ENCODE assay signal across 2 cellular contexts in the genomic region with DNA sequence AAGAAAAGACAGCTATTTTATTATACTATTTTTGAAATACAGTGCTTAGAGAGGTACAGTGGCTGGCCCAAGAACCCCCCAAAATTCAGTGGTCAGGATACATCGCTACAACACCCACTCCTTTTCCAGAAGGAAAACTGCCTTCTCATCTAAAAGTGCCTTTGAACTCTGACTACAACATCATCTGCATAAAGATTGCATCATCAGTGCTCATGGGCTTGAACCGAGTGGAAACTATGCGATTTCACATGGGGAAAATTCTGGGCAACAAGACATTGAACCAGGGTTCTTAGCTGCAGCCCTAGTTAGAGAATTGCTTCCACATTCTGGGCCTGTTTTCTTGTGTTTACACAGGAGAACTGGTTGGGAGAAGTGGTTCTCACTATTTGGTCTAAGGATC.
TF ChIP-seq lines count a peak whose summit lies in the region.

No MANE protein-coding gene starts in this region.

TF ChIP-seq in HepG2, 621 proteins besides CTCF, POLR2A, EP300 and RAD21 (continued from another document):
- TF ChIP-seq CEBPB (IDR thresholded peaks at IDR 0.05; ENCODE audit: borderline replicate concordance, low read depth, low read length) (peak; percentile 78), ATF7 (IDR thresholded peaks at IDR 0.05) (peak; percentile 44; the same call in 1 of the 2 replicates), ATF7 (CRISPR knock-in tag; IDR thresholded peaks at IDR 0.05) (no peak), EED (CRISPR knock-in tag; IDR thresholded peaks at IDR 0.05) (no peak)

TF ChIP-seq in SK-N-SH, 30 proteins besides CTCF, POLR2A, EP300 and RAD21:
- TF ChIP-seq, protein P1, sequence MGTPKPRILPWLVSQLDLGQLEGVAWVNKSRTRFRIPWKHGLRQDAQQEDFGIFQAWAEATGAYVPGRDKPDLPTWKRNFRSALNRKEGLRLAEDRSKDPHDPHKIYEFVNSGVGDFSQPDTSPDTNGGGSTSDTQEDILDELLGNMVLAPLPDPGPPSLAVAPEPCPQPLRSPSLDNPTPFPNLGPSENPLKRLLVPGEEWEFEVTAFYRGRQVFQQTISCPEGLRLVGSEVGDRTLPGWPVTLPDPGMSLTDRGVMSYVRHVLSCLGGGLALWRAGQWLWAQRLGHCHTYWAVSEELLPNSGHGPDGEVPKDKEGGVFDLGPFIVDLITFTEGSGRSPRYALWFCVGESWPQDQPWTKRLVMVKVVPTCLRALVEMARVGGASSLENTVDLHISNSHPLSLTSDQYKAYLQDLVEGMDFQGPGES (IDR thresholded peaks at IDR 0.05; ENCODE audit: low read depth, low read length): no peak
- no peak for TF ChIP-seq FOXM1 (IDR thresholded peaks at IDR 0.05; ENCODE audit: low read depth)
